ENCODE assay signal across 8 cellular contexts in the genomic region with DNA sequence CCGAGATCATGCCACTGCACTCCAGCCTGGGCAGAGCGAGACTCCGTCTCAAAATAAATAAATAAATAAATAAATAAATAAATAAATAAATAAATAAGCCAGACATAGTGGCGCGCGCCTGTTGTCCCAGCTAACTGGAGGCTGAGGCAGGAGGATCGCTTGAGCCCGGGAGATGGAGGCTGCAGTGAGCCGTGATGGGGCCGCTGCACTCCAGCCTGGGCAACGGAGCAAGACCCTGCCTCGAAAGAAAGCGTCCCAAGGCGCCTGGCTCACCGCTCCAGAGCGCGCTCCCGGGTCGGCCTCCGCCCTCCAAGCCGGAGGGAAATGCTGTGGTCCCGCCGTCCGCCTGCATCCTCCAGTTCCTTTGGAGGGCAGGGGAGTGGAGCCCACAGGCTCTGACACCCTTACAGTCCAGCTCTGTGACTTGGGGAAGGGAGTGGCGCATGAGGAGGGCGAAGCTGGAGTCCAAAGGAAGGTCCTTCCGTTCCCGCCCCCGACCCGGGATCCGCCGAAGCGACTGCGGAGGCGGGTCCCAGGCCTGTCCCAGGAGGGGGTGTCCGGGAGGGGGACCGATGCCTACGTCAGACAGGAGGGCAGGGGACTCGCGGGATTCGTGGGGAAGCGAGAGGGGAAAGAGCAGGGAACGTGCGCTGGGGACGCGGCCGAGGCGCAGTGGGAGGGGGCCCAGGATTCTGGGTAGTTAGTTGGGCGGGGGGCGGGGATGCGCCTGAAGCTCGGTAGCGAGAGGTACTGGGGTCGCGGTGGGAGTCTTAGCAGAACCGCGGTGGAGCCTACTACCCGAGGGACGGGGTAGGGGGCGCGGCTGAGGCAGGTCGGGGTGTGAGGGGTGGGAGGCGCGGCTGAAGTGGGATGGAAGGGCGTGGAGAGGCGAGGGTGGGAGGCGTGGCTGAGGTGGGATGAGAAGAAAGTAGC. TPM values are rescaled to one million over a fixed set of nuclear protein-coding genes. Genes with fewer than 3 reads are reported as not detected.
DNase-seq lines count a peak whose midpoint lies in the region; ATAC-seq, FAIRE-seq and TF ChIP-seq lines count a peak whose summit lies in the region.

No MANE protein-coding gene starts in this region.

- H3K27me3 ChIP-seq in BJ (ENCODE audit: control insufficient read depth, insufficient read depth, low read length): no peaks in the 10 kb centered on the region
- H3K27me3 ChIP-seq in iPS-15b (ENCODE audit: control insufficient read depth, insufficient read depth, low read length): no peaks in the 10 kb centered on the region
- H3K27me3 ChIP-seq in small intestine (ENCODE audit: control insufficient read depth in 2 of 2, insufficient read depth in 2 of 2, low read length in 2 of 2): no peaks in the 10 kb centered on the region

- FAIRE-seq in small intestine (lab: Jason Lieb, UNC): no peak

- H3K27ac Mint-ChIP-seq in HFFc6: no peak overlapping the region

- H3K4me1 ChIP-seq in iPS-15b (ENCODE audit: control insufficient read depth, insufficient read depth, low read length) (peaks cover 4% of the 10 kb centered on the region), small intestine (ENCODE audit: control insufficient read depth in 2 of 2, insufficient read depth in 1 of 2, low read depth in 1 of 2, low read length in 1 of 2) (peaks cover 0 to 3% of the 10 kb centered on the region in 2 donors)

- H3K27me3 Mint-ChIP-seq in HFFc6 (ENCODE audit: insufficient read depth): peaks cover 2% of the 10 kb centered on the region; the same call in 1 of the 2 replicates

- peak overlapping the region; percentile 41 for H3K9ac ChIP-seq in iPS-15b (ENCODE audit: low read depth, low read length)

- no peaks in the 10 kb centered on the region for H3K9me3 Mint-ChIP-seq in HFFc6

- H3K27ac ChIP-seq in adipose tissue (ENCODE audit: low read depth, low read length) (peak overlapping the region; percentile 26), small intestine (ENCODE audit: low read depth in 1 of 2, low read length in 1 of 2) (peak overlapping the region in 1 of 2 donors; percentile 18)

- H3K36me3 ChIP-seq in BJ (ENCODE audit: control insufficient read depth, insufficient read depth, low read length) (no peaks in the 10 kb centered on the region), iPS-15b (ENCODE audit: control insufficient read depth, insufficient read depth, low read length) (no peaks in the 10 kb centered on the region), small intestine (ENCODE audit: control insufficient read depth in 2 of 2, insufficient read depth in 2 of 2, low read length in 2 of 2) (no peaks in the 10 kb centered on the region)

- H3K4me1 Mint-ChIP-seq in HFFc6 (ENCODE audit: low read depth): peaks cover 14% of the 10 kb centered on the region; the same call in 1 of the 2 replicates

- peak overlapping the region; percentile 53 for H3K4me3 ChIP-seq in BJ (ENCODE audit: low read depth, low read length)
- peak overlapping the region; percentile 82 for H3K4me3 ChIP-seq in iPS-15b (ENCODE audit: low read depth, low read length)
- H3K4me3 ChIP-seq in small intestine (ENCODE audit: low read depth in 1 of 2, low read length in 2 of 2): peak overlapping the region; percentile 23 to 50

- WGBS in adipose tissue, 3 donors: 7 to 9% (median 8%) methylated on average over 62 to 67 of the region's 67 CpGs
- WGBS in small intestine, 3 donors: 7 to 8% (median 7%) methylated on average over 57 to 67 of the region's 67 CpGs

- ATAC-seq in HG03097 (IDR thresholded peaks at IDR 0.05; ENCODE audit: low FRiP score, unreplicated experiment): no peak

- no peak for TF ChIP-seq CTCF in BJ (IDR thresholded peaks at IDR 0.05; ENCODE audit: insufficient read depth, low read depth, low read length)
- TF ChIP-seq CTCF in HFFc6 (IDR thresholded peaks at IDR 0.05): no peak

- H3K36me3 Mint-ChIP-seq in HFFc6 (ENCODE audit: low read depth): no peaks in the 10 kb centered on the region

- DNase-seq in BJ (ENCODE audit: low read depth): no peak
- DNase-seq in HFFc6: no peak
- DNase-seq in small intestine: peak; percentile 45
- DNase-seq in NCI-H1105 (lab: John Stamatoyannopoulos, UW): no peak
- no peak for DNase-seq in A172 (ENCODE audit: low spot score)

- H3K9me3 ChIP-seq in iPS-15b (ENCODE audit: control insufficient read depth, insufficient read depth, low read length) (no peaks in the 10 kb centered on the region), small intestine (ENCODE audit: control insufficient read depth, low read depth) (no peaks in the 10 kb centered on the region)

- POLR2A ChIA-PET in BJ (lab: Charles Lee): interaction anchor here (0.5 kb wide), 1 partner anchor 33 kb away, joined by 5 read pairs; no protein-coding TSS in a partner anchor

- H3K4me3 Mint-ChIP-seq in HFFc6: peak overlapping the region; percentile 41

- CTCF ChIA-PET in BJ (lab: Yijun Ruan, JAX): interaction anchor here (0.8 to 1.3 kb wide), 4 partner anchors 7 to 46 kb away, joined by 3 to 5 read pairs (median 3); no protein-coding TSS in a partner anchor

RNA-seq across cellular contexts. Expression of a gene that starts 8.4 kb away (rescaled TPM):
- polyA plus RNA-seq in BJ (2011; rRNA removed) (4.0 and 7.9 TPM in 2 replicates), adipose tissue (10 to 100 TPM in 2 of 3 donors, 1 to 10 TPM in 1; 4.3 to 26.2 (median 17.7) TPM), small intestine (1 to 10 TPM in 2 of 3 donors, under 1 TPM in 1; 0.45 to 9.3 (median 3.8) TPM)
- polyA minus RNA-seq in BJ (2011; rRNA and poly(A)+ RNA removed): 5.9 and 15.0 TPM in 2 replicates
- 10 to 100 TPM in 4 of 6 experiments, 1 to 10 TPM in 2; 2.9 to 19.5 (median 18.1) TPM for total RNA-seq in HFFc6 (2021; fragmentation: NEBNext Ultra II Directional; extraction: Animal tissue kit (Norgen Biotek cat#: 25700))
- total RNA-seq in A172 (2014; rRNA removed; shearing (Covaris generic)): 0.38 TPM in 1 of 2 replicates, not detected in the other

RNA-seq across cellular contexts. Expression of a gene that starts 26.1 kb away (rescaled TPM):
- polyA plus RNA-seq in BJ (2011; rRNA removed) (3,195 and 3,417 TPM in 2 replicates), adipose tissue (1,000 to 10,000 TPM in 2 of 3 donors, 100 to 1,000 TPM in 1; 984 to 1,616 (median 1,046) TPM), small intestine (1,000 to 10,000 TPM; 1,011 to 2,335 (median 1,827) TPM)
- polyA minus RNA-seq in BJ (2011; rRNA and poly(A)+ RNA removed): 1,408 and 2,496 TPM in 2 replicates
- 1,000 to 10,000 TPM; 1,553 to 1,785 (median 1,678) TPM for total RNA-seq in HFFc6 (2021; fragmentation: NEBNext Ultra II Directional; extraction: Animal tissue kit (Norgen Biotek cat#: 25700))
- total RNA-seq in A172 (2014; rRNA removed; shearing (Covaris generic)): 1,859 and 2,439 TPM in 2 replicates

RNA-seq across cellular contexts. Expression of a gene that starts 53.7 kb away (rescaled TPM):
- polyA plus RNA-seq in BJ (2011; rRNA removed): 39.2 and 41.5 TPM in 2 replicates
- 7.7 and 12.1 TPM in 2 replicates for polyA minus RNA-seq in BJ (2011; rRNA and poly(A)+ RNA removed)
- total RNA-seq in HFFc6 (2021; fragmentation: NEBNext Ultra II Directional; extraction: Animal tissue kit (Norgen Biotek cat#: 25700)): 10 to 100 TPM; 12.2 to 22.4 (median 15.2) TPM
- polyA plus RNA-seq in adipose tissue: 10 to 100 TPM; 12.0 to 23.0 (median 16.5) TPM
- polyA plus RNA-seq in small intestine: 100 to 1,000 TPM; 115 to 185 (median 163) TPM
- 22.2 and 29.7 TPM in 2 replicates for total RNA-seq in A172 (2014; rRNA removed; shearing (Covaris generic))
